ENCODE assay signal across 8 cellular contexts in genomic region chr4:173494013-173494970, GRCh38. TPM values are rescaled to one million over a fixed set of nuclear protein-coding genes. Genes with fewer than 3 reads are reported as not detected.
DNase-seq lines count a peak whose midpoint lies in the region; ATAC-seq and TF ChIP-seq lines count a peak whose summit lies in the region.

No MANE protein-coding gene starts in this region.

- H3K9me3 Mint-ChIP-seq in T-cell = no peaks in the 10 kb centered on the region

- POLR2A ChIA-PET in GM10248 (lab: Yijun Ruan, JAX) (no interaction called here), T-cell (lab: Charles Lee) (interaction anchor here in 1 of 2 donors (0.6 kb wide), 1 partner anchor 809 kb away, joined by 3 read pairs; no protein-coding TSS in a partner anchor)

- no peaks in the 10 kb centered on the region for H3K9me3 ChIP-seq in GM23248 (ENCODE audit: low read depth)

- 34% methylated on average over 40 of the region's 40 CpGs for WGBS in GM23248 (ENCODE audit: low coverage in 1 of 2, low lambda C conversion rate in 2 of 2, missing lambda C conversion rate in 2 of 2), 2 experiments

- peak overlapping the region; percentile 89 for H2AFZ ChIP-seq in GM23248

- H3K4me1 Mint-ChIP-seq in T-cell = peaks cover 10 to 17% (median 14%) of the 10 kb centered on the region in 3 donors

- H3K4me3 ChIP-seq in GM23248 (peak overlapping the region; percentile 73), brain microvascular endothelial cell (ENCODE audit: low read depth, low read length) (peak overlapping the region; percentile 53)
- peak overlapping the region; percentile 57 for H3K4me3 ChIP-seq in Jurkat, Clone E6-1 (ENCODE audit: low read length)

- DNase-seq in GM10248 (ENCODE audit: extremely low spot score) = peak; percentile 80
- peak; percentile 85 for DNase-seq in GM23248
- DNase-seq in Jurkat, Clone E6-1 (ENCODE audit: low read depth, low spot score) = peak; percentile 78
- DNase-seq in T-cell = peak in 32 of 34 experiments; percentile 22 to 60 (median 44)
- peak; percentile 59 for DNase-seq in brain microvascular endothelial cell
- DNase-seq in iPS-NIHi11 (ENCODE audit: low spot score) = peak; percentile 77
- peak; percentile 43 for DNase-seq in stimulated activated CD4-positive, alpha-beta T cell treated with anti-CD3 and anti-CD28 coated beads, Interleukin-12 subunit alpha, Interleukin-12 subunit beta, amount 100 ng/mL, for 4 hours
- no peak for DNase-seq in NCI-H1694 (lab: John Stamatoyannopoulos, UW)

- H3K27ac ChIP-seq in GM23248 = no peak overlapping the region
- no peak overlapping the region for H3K27ac ChIP-seq in brain microvascular endothelial cell

- H3K4me3 Mint-ChIP-seq in T-cell = peak overlapping the region; percentile 71 to 78 (median 75)

- CTCF ChIA-PET in GM10248 (lab: Yijun Ruan, JAX) (interaction anchor here (0.6 to 3.7 kb wide), 29 partner anchors 9 to 489 kb away, joined by 3 to 68 read pairs (median 4); no protein-coding TSS in a partner anchor), T-cell (lab: Charles Lee) (interaction anchor here (0.5 to 1.3 kb wide), 16 partner anchors 9 to 1208 kb away, joined by 3 to 28 read pairs (median 3); partner anchors contain the start of gene SAP30 (in 1 of the 2))

- H3K27me3 ChIP-seq in GM23248 (replicated peaks; ENCODE audit: insufficient read depth) (peaks cover 17% of the 10 kb centered on the region), brain microvascular endothelial cell (replicated peaks) (peaks cover 3% of the 10 kb centered on the region)

- H4K20me1 ChIP-seq in GM23248 (ENCODE audit: insufficient read depth) = no peaks in the 10 kb centered on the region

- H3K36me3 ChIP-seq in GM23248 (ENCODE audit: low read depth) (no peaks in the 10 kb centered on the region), brain microvascular endothelial cell (replicated peaks) (no peaks in the 10 kb centered on the region)

- ATAC-seq in T-cell (replicated peaks in 1 of 4) = peak; percentile 92 to 100 (median 95)

- no peak overlapping the region; the same call in 1 of the 2 replicates for H3K9ac ChIP-seq in GM23248

- H3K27me3 Mint-ChIP-seq in T-cell = peaks cover 34 to 37% of the 10 kb centered on the region in 2 donors

- H3F3A ChIP-seq in GM23248 (ENCODE audit: insufficient read depth) = peaks cover 22% of the 10 kb centered on the region

- H3K36me3 Mint-ChIP-seq in T-cell = no peaks in the 10 kb centered on the region

- H3K27ac Mint-ChIP-seq in T-cell = peak overlapping the region in 1 of 2 donors; percentile 12

- H3K79me2 ChIP-seq in GM23248 (ENCODE audit: insufficient read depth) = no peaks in the 10 kb centered on the region

- TF ChIP-seq CTCF in GM10248 (IDR thresholded peaks at IDR 0.05; ENCODE audit: control extremely low read depth, extremely low read depth, low read depth, missing control alignments) (peak; percentile 91), brain microvascular endothelial cell (IDR thresholded peaks at IDR 0.05; ENCODE audit: low read depth, low read length, missing control alignments) (peak; percentile 91)

- in situ Hi-C loops in GM23248 (cut with MboI) (loop anchor here (5.0 to 10.0 kb wide), 2 partner anchors 67 to 169 kb away; no protein-coding TSS in a partner anchor), brain microvascular endothelial cell (cut with HindIII; ENCODE audit: low pct_ligation_motif_present, low sequenced_read_pairs) (no loop called here)

- peak overlapping the region; percentile 99 for H3K4me2 ChIP-seq in GM23248 (ENCODE audit: unreplicated experiment)

- H3K9me2 ChIP-seq in GM23248 (ENCODE audit: insufficient read depth) = no peaks in the 10 kb centered on the region

- H3K4me1 ChIP-seq in GM23248 (ENCODE audit: insufficient read depth) = peaks cover 22% of the 10 kb centered on the region

RNA-seq across cellular contexts. Expression of gene HAND2, which starts 35.7 kb away (rescaled TPM):
- total RNA-seq in GM23248 (2014; rRNA removed; shearing (Covaris generic)) = 11.2 and 13.4 TPM in 2 replicates
- polyA plus RNA-seq in GM23248 (2016; fragmentation: Nextera tagmentation; extraction: Ambion mirVana) = 17.8 and 19.3 TPM in 2 replicates
- not detected for polyA plus RNA-seq in Jurkat, Clone E6-1 (2012; ENCODE audit: insufficient read depth, insufficient read length)
- not detected for total RNA-seq in T-cell

Comparison
In these comparisons a context has a peak if more than half of its experiments do, and no peak if none do; other contexts are left out.
1. RNA of gene HAND2, which starts 35.7 kb away (total RNA-seq): 11.2 to 13.4 TPM in GM23248; not detected in T-cell; every median in the first group is over 10 times any median in the second.
2. Peak in every context shown above with its lines, with median percentiles within 50 percentile points of each other: H3K4me3 ChIP-seq.